ENCODE assay signal across 12 cellular contexts in genomic region chr5:55923873-55924500, GRCh38.
DNase-seq lines count a peak whose midpoint lies in the region; ATAC-seq and TF ChIP-seq lines count a peak whose summit lies in the region.
"Had no signal": no experiment of that assay in that cellular context is flagged by ENCODE, and none has a peak within 500 bp of the region (broad histone marks: within the 10 kb centered on the region; RNA-seq: fewer than 3 reads in every experiment).

No MANE protein-coding gene starts in this region.

- ATAC-seq in heart right ventricle (peak in 2 of 8 donors; percentile 19 to 31), Panc1 (peak; percentile 22; the same call in 1 of the 2 replicates), esophagus mucosa (peak; percentile 7), GM21390 (IDR thresholded peaks at IDR 0.05; ENCODE audit: unreplicated experiment) (no peak)

- H3K4me3 ChIP-seq in heart right ventricle, result peak overlapping the region in 7 of 10 donors; percentile 36 to 60 (median 54)
- peak overlapping the region in 1 of 2 experiments; percentile 62; a peak in 3 of 4 replicates for H3K4me3 ChIP-seq in Panc1 (ENCODE audit: low read depth in 2 of 2, low read length in 2 of 2)
- H3K4me3 ChIP-seq in tibial artery, result peak overlapping the region; percentile 43 to 49
- H3K4me3 ChIP-seq in esophagus muscularis mucosa, result peak overlapping the region in 2 of 4 donors; percentile 38

- no peaks in the 10 kb centered on the region for H3K27me3 ChIP-seq in heart right ventricle
- H3K27me3 ChIP-seq in Panc1 (ENCODE audit: control insufficient read depth, insufficient read depth, low read length), result no peaks in the 10 kb centered on the region
- no peaks in the 10 kb centered on the region for H3K27me3 ChIP-seq in tibial artery
- H3K27me3 ChIP-seq in esophagus muscularis mucosa, result peaks cover 0 to 5% (median 0%) of the 10 kb centered on the region in 4 donors
- H3K27me3 ChIP-seq: SJSA1 had no signal

- intact Hi-C loops in heart right ventricle (cut with DNase I) (loop anchor here in 2 of 10 donors (10.0 kb wide), 1 partner anchor 209 kb away; the partner anchor contains the start of gene SLC38A9 (in 2 of the 2)), cardiac septum (cut with DNase I) (no loop called here), Panc1 (cut with micrococcal nuclease; ENCODE audit: unreplicated experiment) (loop anchor here (10.0 kb wide), 1 partner anchor 209 kb away; the partner anchor contains the start of gene SLC38A9), tibial artery (cut with DNase I; ENCODE audit: low total_unique reads) (no loop called here), esophagus muscularis mucosa (cut with DNase I) (no loop called here)

- TF ChIP-seq EP300 in esophagus muscularis mucosa (IDR thresholded peaks at IDR 0.05), result no peak

- H3K27ac ChIP-seq in heart right ventricle (peak overlapping the region in 6 of 10 donors; percentile 18 to 82 (median 64)), Panc1 (ENCODE audit: low read length) (no peak overlapping the region), tibial artery (no peak overlapping the region), esophagus muscularis mucosa (replicated peaks in 1 of 4) (no peak overlapping the region)

- TF ChIP-seq POLR2A in esophagus muscularis mucosa (IDR thresholded peaks at IDR 0.05; ENCODE audit: low read depth), result no peak

- no peak for DNase-seq in heart right ventricle
- no peak for DNase-seq in cardiac septum (ENCODE audit: low spot score)
- no peak for DNase-seq in Panc1 (ENCODE audit: low read depth, low spot score)
- DNase-seq in tibial artery, result no peak
- DNase-seq in NOMO-1 (lab: John Stamatoyannopoulos, UW; ENCODE audit: unreplicated experiment in 2 of 2), result no peak
- DNase-seq in esophagus muscularis mucosa (ENCODE audit: extremely low spot score), result no peak
- DNase-seq: NCI-H1694 treated with DMSO at 0.1 percent for 48 hours; NCI-H82; stimulated activated naive B cell treated with anti-CD40 and anti-IgM and Interleukin-4, amounts not matched to agents 10 μg/mL and 1 μg/mL and 100 μg/mL, for 72 hours had no signal

- H3K9me3 ChIP-seq in heart right ventricle (no peaks in the 10 kb centered on the region), Panc1 (ENCODE audit: control insufficient read depth, insufficient read depth, low read depth, low read length) (no peaks in the 10 kb centered on the region), tibial artery (no peaks in the 10 kb centered on the region), esophagus muscularis mucosa (no peaks in the 10 kb centered on the region)
- H3K9me3 ChIP-seq: SJSA1 had no signal

- H3K4me1 ChIP-seq in heart right ventricle (peaks cover 0 to 29% (median 0%) of the 10 kb centered on the region in 9 donors), Panc1 (ENCODE audit: control insufficient read depth, insufficient read depth, low read length) (peaks cover 3% of the 10 kb centered on the region; the same call in 1 of the 2 replicates), tibial artery (peaks cover 0 to 6% (median 0%) of the 10 kb centered on the region in 4 donors), esophagus muscularis mucosa (peaks cover 0 to 4% (median 2%) of the 10 kb centered on the region in 4 donors)

- POLR2A ChIA-PET in Panc1 (lab: Charles Lee), result interaction anchor here (0.7 kb wide), 1 partner anchor 986 kb away, joined by 3 read pairs; no protein-coding TSS in a partner anchor

- WGBS in heart right ventricle, 2 donors, result 91 to 94% methylated on average over 9 of the region's 9 CpGs
- 93% methylated on average over 9 of the region's 9 CpGs for WGBS in esophagus muscularis mucosa

- TF ChIP-seq CTCF in heart right ventricle (IDR thresholded peaks at IDR 0.05), result no peak
- no peak for TF ChIP-seq CTCF in Panc1 (IDR thresholded peaks at IDR 0.05)
- no peak for TF ChIP-seq CTCF in tibial artery (IDR thresholded peaks at IDR 0.05)
- no peak for TF ChIP-seq CTCF in esophagus muscularis mucosa (IDR thresholded peaks at IDR 0.05)

- H3K36me3 ChIP-seq in heart right ventricle (no peaks in the 10 kb centered on the region), Panc1 (ENCODE audit: control insufficient read depth, insufficient read depth, low read length) (no peaks in the 10 kb centered on the region), tibial artery (no peaks in the 10 kb centered on the region), esophagus muscularis mucosa (no peaks in the 10 kb centered on the region)
- H3K36me3 ChIP-seq: SJSA1 had no signal

- in situ Hi-C loops in Panc1 (cut with HindIII; ENCODE audit: low pct_unique_long_range_greater_than_20kb, low sequenced_read_pairs), result no loop called here

- no TSS peak for BruUV-seq in Panc1 (replicated peaks; lab: Mats Ljungman, UMichigan)

- CTCF ChIA-PET in Panc1 (lab: Charles Lee), result interaction anchor here (0.9 kb wide), 1 partner anchor 11 kb away, joined by 4 read pairs; no protein-coding TSS in a partner anchor

Comparison
In these comparisons a context has a peak if more than half of its experiments do, and no peak if none do; other contexts are left out.
1. H3K27ac ChIP-seq: peak in heart right ventricle (6 of 10); none in Panc1 (single experiment), tibial artery (0 of 2) and esophagus muscularis mucosa (0 of 4).